In genomic region chr4:97525236-97525635, GRCh38 we compare ENCODE assay signal across 1 cellular context.
TF ChIP-seq lines count a peak whose summit lies in the region.

No MANE protein-coding gene starts in this region.

TF ChIP-seq in GM23338, 12 proteins besides CTCF, POLR2A, EP300 and RAD21 (continued from another document):
- no peak for TF ChIP-seq REST (IDR thresholded peaks at IDR 0.05; ENCODE audit: unreplicated experiment)
- TF ChIP-seq ZNF114 (CRISPR knock-in tag; IDR thresholded peaks at IDR 0.05) = no peak
